ENCODE assay signal across 8 cellular contexts in the genomic region with DNA sequence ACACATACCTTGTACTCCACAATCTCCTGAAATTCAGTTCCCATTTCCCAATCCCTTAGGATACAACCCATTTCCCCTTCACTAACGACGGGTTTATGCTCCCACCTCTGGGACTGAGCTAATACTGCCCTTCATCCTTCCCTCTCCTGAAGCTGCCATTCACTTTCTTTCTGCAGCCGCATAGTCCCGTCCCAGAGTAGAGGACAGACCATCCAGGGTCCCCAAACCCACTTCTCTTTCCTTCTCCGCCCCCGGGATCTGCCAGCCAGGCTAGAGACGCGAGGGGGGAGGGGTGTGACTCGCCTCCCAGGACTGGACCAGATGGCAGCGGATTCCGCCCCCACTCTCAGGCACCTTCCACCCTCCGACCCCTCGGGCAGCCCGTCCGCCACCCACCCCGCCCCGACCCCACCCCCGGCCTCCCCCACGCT. TPM values are rescaled to one million over a fixed set of nuclear protein-coding genes. Genes with fewer than 3 reads are reported as not detected.
DNase-seq lines count a peak whose midpoint lies in the region; ATAC-seq and TF ChIP-seq lines count a peak whose summit lies in the region.

No MANE protein-coding gene starts in this region.

- peak overlapping the region; percentile 96 for H3K4me3 ChIP-seq in Loucy (ENCODE audit: low read length, poor library complexity, severe bottlenecking)
- H3K4me3 ChIP-seq in endocrine pancreas (ENCODE audit: control insufficient read depth, insufficient read depth, low read length): peak overlapping the region; percentile 82
- H3K4me3 ChIP-seq in mononuclear cell (ENCODE audit: low read length): peak overlapping the region; percentile 78

- intact Hi-C loops in CD14-positive monocyte (cut with micrococcal nuclease): loop anchor here in 1 of 2 donors (10.0 kb wide), 1 partner anchor 136 kb away; a partner anchor contains a TSS

- ATAC-seq in GM21515 (IDR thresholded peaks at IDR 0.05; ENCODE audit: unreplicated experiment): peak; percentile 21
- peak; percentile 61 for ATAC-seq in stimulated activated memory B cell treated with anti-CD40 and anti-IgM and Interleukin-4, amounts not matched to agents 10 μg/mL and 1 μg/mL and 100 μg/mL, for 72 hours

- H4K20me1 ChIP-seq in Loucy (ENCODE audit: insufficient read depth, low read length, poor library complexity, severe bottlenecking): peaks cover 19% of the 10 kb centered on the region

- no peaks in the 10 kb centered on the region for H3K9me2 ChIP-seq in Loucy (replicated peaks; ENCODE audit: low read depth, low read length)

- H3K9ac ChIP-seq in Loucy (ENCODE audit: low read depth, low read length, poor library complexity, severe bottlenecking) (peak overlapping the region; percentile 79), endocrine pancreas (ENCODE audit: control insufficient read depth, insufficient read depth, low read length) (peak overlapping the region; percentile 42)

- peaks cover 52% of the 10 kb centered on the region for H3K79me2 ChIP-seq in Loucy (ENCODE audit: insufficient read depth, low read length)

- peak overlapping the region; percentile 94 for H3K4me2 ChIP-seq in Loucy (ENCODE audit: low read depth, low read length, poor library complexity, severe bottlenecking)

- H3K36me3 Mint-ChIP-seq in CD14-positive monocyte: peaks cover 3 to 9% of the 10 kb centered on the region in 2 donors
- no peaks in the 10 kb centered on the region for H3K36me3 Mint-ChIP-seq in stimulated activated memory B cell treated with anti-CD40 and anti-IgM and Interleukin-4, amounts not matched to agents 10 μg/mL and 1 μg/mL and 100 μg/mL, for 72 hours

- peaks cover 31% of the 10 kb centered on the region for H3K4me1 Mint-ChIP-seq in CD14-positive monocyte
- H3K4me1 Mint-ChIP-seq in stimulated activated memory B cell treated with anti-CD40 and anti-IgM and Interleukin-4, amounts not matched to agents 10 μg/mL and 1 μg/mL and 100 μg/mL, for 72 hours: peaks cover 33% of the 10 kb centered on the region

- no peaks in the 10 kb centered on the region for H3K9me3 ChIP-seq in Loucy (ENCODE audit: insufficient read depth, low read depth, low read length)
- H3K9me3 ChIP-seq in endocrine pancreas (ENCODE audit: control insufficient read depth, low read length): no peaks in the 10 kb centered on the region
- H3K9me3 ChIP-seq in mononuclear cell (ENCODE audit: low read depth, low read length): no peaks in the 10 kb centered on the region

- peak overlapping the region; percentile 93 to 97 for H3K4me3 Mint-ChIP-seq in CD14-positive monocyte
- peak overlapping the region; percentile 97 for H3K4me3 Mint-ChIP-seq in stimulated activated memory B cell treated with anti-CD40 and anti-IgM and Interleukin-4, amounts not matched to agents 10 μg/mL and 1 μg/mL and 100 μg/mL, for 72 hours

- H2AFZ ChIP-seq in Loucy (ENCODE audit: low read length): no peak overlapping the region

- DNase-seq in CD14-positive monocyte (ENCODE audit: low spot score) (no peak), GOT3 (lab: John Stamatoyannopoulos, UW) (no peak)
- DNase-seq in activated CD4-positive, alpha-beta T cell treated with anti-CD3 and anti-CD28 coated beads, Interleukin-2, amount 50 U/mL, for 24 hours (ENCODE audit: low read depth in 1 of 2, low spot score in 1 of 2): peak; percentile 6 to 13

- no peaks in the 10 kb centered on the region for H3K27me3 ChIP-seq in Loucy (ENCODE audit: insufficient read depth, low read length, poor library complexity, severe bottlenecking)
- H3K27me3 ChIP-seq in endocrine pancreas (ENCODE audit: control insufficient read depth, insufficient read depth, low read length): no peaks in the 10 kb centered on the region
- H3K27me3 ChIP-seq in mononuclear cell (ENCODE audit: insufficient read depth, low read length): no peaks in the 10 kb centered on the region

- peaks cover 28% of the 10 kb centered on the region for H3K4me1 ChIP-seq in Loucy (ENCODE audit: insufficient read depth, low read length, poor library complexity, severe bottlenecking)
- peaks cover 8% of the 10 kb centered on the region for H3K4me1 ChIP-seq in endocrine pancreas (ENCODE audit: control insufficient read depth, insufficient read depth, low read length)
- peaks cover 16% of the 10 kb centered on the region for H3K4me1 ChIP-seq in mononuclear cell (ENCODE audit: insufficient read depth, low read length)

- no peak for TF ChIP-seq CTCF in CD14-positive monocyte (IDR thresholded peaks at IDR 0.05)
- no peak for TF ChIP-seq CTCF in Loucy (conservative IDR thresholded peaks at IDR 0.05; ENCODE audit: low read length)

- H3K9me3 Mint-ChIP-seq in CD14-positive monocyte: peaks cover 0 to 4% (median 0%) of the 10 kb centered on the region in 7 donors
- no peaks in the 10 kb centered on the region for H3K9me3 Mint-ChIP-seq in stimulated activated memory B cell treated with anti-CD40 and anti-IgM and Interleukin-4, amounts not matched to agents 10 μg/mL and 1 μg/mL and 100 μg/mL, for 72 hours

- peak overlapping the region in 4 of 7 donors; percentile 46 to 80 (median 69) for H3K27ac Mint-ChIP-seq in CD14-positive monocyte
- peak overlapping the region; percentile 89 for H3K27ac Mint-ChIP-seq in stimulated activated memory B cell treated with anti-CD40 and anti-IgM and Interleukin-4, amounts not matched to agents 10 μg/mL and 1 μg/mL and 100 μg/mL, for 72 hours

- no peaks in the 10 kb centered on the region for H3F3A ChIP-seq in Loucy (ENCODE audit: low read depth)

- H3K36me3 ChIP-seq in Loucy (ENCODE audit: insufficient read depth, low read length): no peaks in the 10 kb centered on the region
- H3K36me3 ChIP-seq in endocrine pancreas (ENCODE audit: control insufficient read depth, insufficient read depth, low read length): no peaks in the 10 kb centered on the region

- peaks cover 0 to 5% (median 2%) of the 10 kb centered on the region in 3 donors for H3K27me3 Mint-ChIP-seq in CD14-positive monocyte (ENCODE audit: low read depth in 3 of 3)
- no peaks in the 10 kb centered on the region for H3K27me3 Mint-ChIP-seq in stimulated activated memory B cell treated with anti-CD40 and anti-IgM and Interleukin-4, amounts not matched to agents 10 μg/mL and 1 μg/mL and 100 μg/mL, for 72 hours

RNA-seq across cellular contexts. Expression of a gene that starts 0.7 kb away (rescaled TPM):
- 1 to 10 TPM in 1 of 2 donors, under 1 TPM in 1; 0.20 to 1.4 TPM for polyA plus RNA-seq in CD14-positive monocyte
- total RNA-seq in mononuclear cell: 14.6 TPM

Comparison
In these comparisons a context has a peak if more than half of its experiments do, and no peak if none do; other contexts are left out.
1. DNase-seq: peak in activated CD4-positive, alpha-beta T cell treated with anti-CD3 and anti-CD28 coated beads, Interleukin-2, amount 50 U/mL, for 24 hours (2 of 2); none in CD14-positive monocyte (single experiment) and GOT3 (single experiment).
2. Peak in every context shown above with its lines, with median percentiles within 50 percentile points of each other: H3K4me3 ChIP-seq.